Comparison of ENCODE assay signal across 10 cellular contexts in the genomic region with DNA sequence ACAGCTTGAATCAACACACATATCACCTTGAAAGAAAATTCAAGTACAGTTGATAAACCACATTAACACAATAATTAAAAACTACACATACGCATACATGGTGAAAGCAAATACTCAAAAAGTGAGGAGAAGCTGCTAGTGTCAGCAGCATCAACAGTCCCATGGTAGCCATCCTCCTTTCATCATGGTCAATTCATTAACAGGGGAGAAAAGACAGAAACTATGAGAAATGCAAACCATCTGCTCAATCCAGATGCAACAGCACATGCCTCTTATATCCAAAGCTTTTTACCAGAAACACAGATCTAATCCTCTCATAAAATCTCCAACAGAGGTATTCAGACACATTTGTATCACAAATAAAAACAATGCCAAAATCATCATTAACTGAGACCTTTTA.
DNase-seq lines count a peak whose midpoint lies in the region; ATAC-seq and TF ChIP-seq lines count a peak whose summit lies in the region.
"Had no signal": no experiment of that assay in that cellular context is flagged by ENCODE, and none has a peak within 500 bp of the region (broad histone marks: within the 10 kb centered on the region; RNA-seq: fewer than 3 reads in every experiment).

No MANE protein-coding gene starts in this region.

- no peak overlapping the region for H3K4me3 ChIP-seq in CD8-positive, alpha-beta memory T cell (ENCODE audit: low read length)

- no peaks in the 10 kb centered on the region for H3K36me3 ChIP-seq in CD8-positive, alpha-beta memory T cell (ENCODE audit: insufficient read depth, low read length)

- TF ChIP-seq POLR2A in GM18505 (IDR thresholded peaks at IDR 0.05; ENCODE audit: borderline replicate concordance, extremely low read depth, insufficient read depth, insufficient read length) = no peak

- peaks cover 0 to 3% of the 10 kb centered on the region in 2 donors for H3K27me3 Mint-ChIP-seq in CD8-positive, alpha-beta memory T cell
- H3K27me3 Mint-ChIP-seq in nephron progenitor cell (ENCODE audit: low read depth, poor library complexity) = no peaks in the 10 kb centered on the region

- CTCF ChIA-PET in CD8-positive, alpha-beta memory T cell (lab: Charles Lee) = no interaction called here

- H3K9me3 ChIP-seq in CD8-positive, alpha-beta memory T cell (ENCODE audit: low read length) = no peaks in the 10 kb centered on the region

- H3K36me3 Mint-ChIP-seq in CD8-positive, alpha-beta memory T cell = no peaks in the 10 kb centered on the region
- peaks cover 7% of the 10 kb centered on the region for H3K36me3 Mint-ChIP-seq in nephron progenitor cell (ENCODE audit: low read depth)
- H3K36me3 Mint-ChIP-seq: natural killer cell treated with Interleukin-12 subunit alpha and Interleukin-12 subunit beta and Interleukin-15 and Interleukin-18, amount 100 ng/mL, for 72 hours had no signal

- H3K27me3 ChIP-seq in CD8-positive, alpha-beta memory T cell (ENCODE audit: insufficient read depth, low read length, poor library complexity, severe bottlenecking) = no peaks in the 10 kb centered on the region

- peak overlapping the region in 3 of 8 donors; percentile 52 to 94 (median 57) for H3K27ac Mint-ChIP-seq in CD8-positive, alpha-beta memory T cell
- H3K27ac Mint-ChIP-seq in nephron progenitor cell = peak overlapping the region; percentile 21
- H3K27ac Mint-ChIP-seq: natural killer cell treated with Interleukin-12 subunit alpha and Interleukin-12 subunit beta and Interleukin-15 and Interleukin-18, amount 100 ng/mL, for 72 hours had no signal

- peak overlapping the region in 5 of 7 donors; percentile 20 to 81 (median 56) for H3K4me3 Mint-ChIP-seq in CD8-positive, alpha-beta memory T cell
- H3K4me3 Mint-ChIP-seq in nephron progenitor cell = peak overlapping the region; percentile 7
- H3K4me3 Mint-ChIP-seq: natural killer cell treated with Interleukin-12 subunit alpha and Interleukin-12 subunit beta and Interleukin-15 and Interleukin-18, amount 100 ng/mL, for 72 hours had no signal

- DNase-seq in CD8-positive, alpha-beta memory T cell = no peak
- DNase-seq in NCI-H2171 treated with DMSO at 0.1 percent for 48 hours (lab: John Stamatoyannopoulos, UW) (peak; percentile 62), cerebellar cortex (ENCODE audit: low spot score) (peak; percentile 63), nephron progenitor cell (no peak), A172 (ENCODE audit: low spot score) (no peak), NCI-H510A treated with DMSO at 0.1 percent for 48 hours (lab: John Stamatoyannopoulos, UW) (no peak)
- DNase-seq: activated gamma-delta T cell had no signal

- H3K9me3 Mint-ChIP-seq in CD8-positive, alpha-beta memory T cell = no peaks in the 10 kb centered on the region
- H3K9me3 Mint-ChIP-seq in nephron progenitor cell = no peaks in the 10 kb centered on the region
- H3K9me3 Mint-ChIP-seq: natural killer cell treated with Interleukin-12 subunit alpha and Interleukin-12 subunit beta and Interleukin-15 and Interleukin-18, amount 100 ng/mL, for 72 hours had no signal

- ATAC-seq in HG02840 (IDR thresholded peaks at IDR 0.05; ENCODE audit: low FRiP score, unreplicated experiment) (no peak), GM18505 (IDR thresholded peaks at IDR 0.05; ENCODE audit: unreplicated experiment) (no peak)
- ATAC-seq: natural killer cell treated with Interleukin-12 subunit alpha and Interleukin-12 subunit beta and Interleukin-15 and Interleukin-18, amount 100 ng/mL, for 72 hours had no signal

- TF ChIP-seq CTCF in nephron progenitor cell (IDR thresholded peaks at IDR 0.05) = no peak

- POLR2A ChIA-PET in CD8-positive, alpha-beta memory T cell (lab: Charles Lee) = no interaction called here

- H3K4me1 ChIP-seq in CD8-positive, alpha-beta memory T cell (ENCODE audit: insufficient read depth, low read length) = no peaks in the 10 kb centered on the region

- peaks cover 2 to 11% (median 7%) of the 10 kb centered on the region in 3 donors for H3K4me1 Mint-ChIP-seq in CD8-positive, alpha-beta memory T cell
- peaks cover 30% of the 10 kb centered on the region for H3K4me1 Mint-ChIP-seq in nephron progenitor cell

- no peak overlapping the region for H3K27ac ChIP-seq in CD8-positive, alpha-beta memory T cell (ENCODE audit: low read depth, low read length)

Comparison
In these comparisons a context has a peak if more than half of its experiments do, and no peak if none do; other contexts are left out.
1. DNase-seq: peak in NCI-H2171 treated with DMSO at 0.1 percent for 48 hours (single experiment) and cerebellar cortex (single experiment); none in CD8-positive, alpha-beta memory T cell (0 of 5), nephron progenitor cell (single experiment), A172 (single experiment) and NCI-H510A treated with DMSO at 0.1 percent for 48 hours (single experiment).